Comparison of ENCODE assay signal across 8 cellular contexts in the genomic region with DNA sequence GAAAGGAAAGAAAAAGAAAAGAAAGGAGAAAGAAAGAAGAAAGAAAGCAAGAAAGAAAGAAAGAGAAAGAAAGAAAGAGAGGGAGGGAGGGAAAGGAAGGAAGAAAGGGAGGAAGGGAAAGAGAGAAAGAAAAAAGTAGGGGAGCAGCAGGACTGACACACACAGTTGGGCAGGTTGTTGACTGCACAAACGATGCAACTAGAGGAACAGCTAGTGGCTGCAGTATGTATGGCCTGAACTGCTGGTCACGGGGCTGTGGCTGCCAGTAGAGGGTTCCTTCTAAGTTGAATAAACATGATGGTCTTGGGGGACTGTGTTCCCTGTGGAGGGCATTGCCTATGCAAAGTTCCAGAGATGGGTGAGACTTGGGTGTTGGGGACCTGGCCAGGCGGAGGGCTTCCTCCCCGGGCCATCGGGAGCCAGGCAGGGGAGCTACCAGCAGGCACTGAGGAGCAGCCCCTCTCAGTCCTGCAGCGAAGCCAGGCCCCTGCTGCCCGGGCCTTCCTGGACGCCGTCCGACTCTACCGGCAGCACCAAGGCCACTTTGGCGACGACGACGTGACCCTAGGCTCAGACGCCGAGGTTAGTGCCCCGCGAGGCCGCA. TPM values are rescaled to one million over a fixed set of nuclear protein-coding genes. Genes with fewer than 3 reads are reported as not detected.
DNase-seq lines count a peak whose midpoint lies in the region; ATAC-seq and TF ChIP-seq lines count a peak whose summit lies in the region.

No MANE protein-coding gene starts in this region.

- peaks cover 12% of the 10 kb centered on the region for H3K4me1 Mint-ChIP-seq in activated T-cell treated with anti-CD3 and anti-CD28 coated beads, Interleukin-2, amount 50 U/mL, for 4 hours (ENCODE audit: low read depth)
- H3K4me1 Mint-ChIP-seq in stimulated activated naive B cell treated with anti-CD40 and anti-IgM and Interleukin-4, amounts not matched to agents 10 μg/mL and 1 μg/mL and 100 μg/mL, for 72 hours = peaks cover 36 to 53% of the 10 kb centered on the region in 2 donors

- no peak for DNase-seq in activated T-cell treated with anti-CD3 and anti-CD28 coated beads, Interleukin-2, amount 50 U/mL, for 4 hours
- DNase-seq in activated T-cell treated with anti-CD3 and anti-CD28 coated beads, Interleukin-2, amount 50 U/mL, for 1 hour = no peak
- DNase-seq in WERI-Rb-1 (peak; percentile 28), right cardiac atrium (no peak)
- no peak for DNase-seq in stimulated activated naive B cell treated with anti-CD40 and anti-IgM and Interleukin-4, amounts not matched to agents 10 μg/mL and 1 μg/mL and 100 μg/mL, for 72 hours
- no peak for DNase-seq in stimulated activated CD4-positive, alpha-beta T cell treated with anti-CD3 and anti-CD28 coated beads, Interleukin-4, amount 100 ng/mL, for 4 hours

- intact Hi-C loops in right cardiac atrium (cut with DNase I) = loop anchor here in 1 of 4 donors (5.0 kb wide), 1 partner anchor 34 kb away; no protein-coding TSS in a partner anchor

- TF ChIP-seq CTCF in WERI-Rb-1 (IDR thresholded peaks at IDR 0.05; ENCODE audit: low read depth, low read length) = no peak

- no peaks in the 10 kb centered on the region for H3K27me3 Mint-ChIP-seq in activated T-cell treated with anti-CD3 and anti-CD28 coated beads, Interleukin-2, amount 50 U/mL, for 4 hours (ENCODE audit: low read depth)
- no peaks in the 10 kb centered on the region for H3K27me3 Mint-ChIP-seq in stimulated activated naive B cell treated with anti-CD40 and anti-IgM and Interleukin-4, amounts not matched to agents 10 μg/mL and 1 μg/mL and 100 μg/mL, for 72 hours

- H3K27ac ChIP-seq in WERI-Rb-1 (peak overlapping the region; percentile 58), right cardiac atrium (ENCODE audit: low read length) (no peak overlapping the region)

- no peaks in the 10 kb centered on the region for H3K4me1 ChIP-seq in right cardiac atrium (ENCODE audit: control insufficient read depth, insufficient read depth, low read length)

- peak overlapping the region; percentile 59 for H3K4me3 Mint-ChIP-seq in activated T-cell treated with anti-CD3 and anti-CD28 coated beads, Interleukin-2, amount 50 U/mL, for 4 hours
- peak overlapping the region; percentile 73 to 89 for H3K4me3 Mint-ChIP-seq in stimulated activated naive B cell treated with anti-CD40 and anti-IgM and Interleukin-4, amounts not matched to agents 10 μg/mL and 1 μg/mL and 100 μg/mL, for 72 hours

- H3K27me3 ChIP-seq in WERI-Rb-1 (ENCODE audit: insufficient read depth, low read depth, severe bottlenecking) (no peaks in the 10 kb centered on the region), right cardiac atrium (ENCODE audit: control insufficient read depth, insufficient read depth) (no peaks in the 10 kb centered on the region)

- H3K36me3 ChIP-seq in WERI-Rb-1 = no peaks in the 10 kb centered on the region

- H3K4me3 ChIP-seq in WERI-Rb-1 (ENCODE audit: low read depth, low read length) (peak overlapping the region; percentile 52), right cardiac atrium (ENCODE audit: low read length) (peak overlapping the region; percentile 22)

- 5% methylated on average over 20 of the region's 20 CpGs for WGBS in right cardiac atrium

- H3K9me3 Mint-ChIP-seq in activated T-cell treated with anti-CD3 and anti-CD28 coated beads, Interleukin-2, amount 50 U/mL, for 4 hours = no peaks in the 10 kb centered on the region
- H3K9me3 Mint-ChIP-seq in stimulated activated naive B cell treated with anti-CD40 and anti-IgM and Interleukin-4, amounts not matched to agents 10 μg/mL and 1 μg/mL and 100 μg/mL, for 72 hours = no peaks in the 10 kb centered on the region

- H3K27ac Mint-ChIP-seq in stimulated activated naive B cell treated with anti-CD40 and anti-IgM and Interleukin-4, amounts not matched to agents 10 μg/mL and 1 μg/mL and 100 μg/mL, for 72 hours = peak overlapping the region; percentile 70

- no peaks in the 10 kb centered on the region for H3K36me3 Mint-ChIP-seq in activated T-cell treated with anti-CD3 and anti-CD28 coated beads, Interleukin-2, amount 50 U/mL, for 4 hours (ENCODE audit: insufficient read depth)
- peaks cover 58 to 64% of the 10 kb centered on the region in 2 donors for H3K36me3 Mint-ChIP-seq in stimulated activated naive B cell treated with anti-CD40 and anti-IgM and Interleukin-4, amounts not matched to agents 10 μg/mL and 1 μg/mL and 100 μg/mL, for 72 hours

- ATAC-seq in activated T-cell treated with anti-CD3 and anti-CD28 coated beads, Interleukin-2, amount 50 U/mL, for 4 hours = peak in 1 of 2 donors; percentile 1
- ATAC-seq in right cardiac atrium = no peak
- peak; percentile 60 to 64 for ATAC-seq in stimulated activated naive B cell treated with anti-CD40 and anti-IgM and Interleukin-4, amounts not matched to agents 10 μg/mL and 1 μg/mL and 100 μg/mL, for 72 hours (replicated peaks)
- no peak for ATAC-seq in GM19452 (IDR thresholded peaks at IDR 0.05; ENCODE audit: unreplicated experiment)
- ATAC-seq in HG03565 (IDR thresholded peaks at IDR 0.05; ENCODE audit: unreplicated experiment) = no peak

- H3K9me3 ChIP-seq in WERI-Rb-1 (ENCODE audit: severe bottlenecking) = peaks cover 5% of the 10 kb centered on the region
- no peaks in the 10 kb centered on the region for H3K9me3 ChIP-seq in right cardiac atrium (ENCODE audit: control insufficient read depth, low read length)

RNA-seq across cellular contexts. Expression of gene COLGALT1, which starts 16.7 kb away (rescaled TPM):
- 100 to 1,000 TPM; 121 to 148 (median 139) TPM for total RNA-seq in activated T-cell treated with anti-CD3 and anti-CD28 coated beads, Interleukin-2, amount 50 U/mL, for 4 hours
- 10 to 100 TPM; 25.1 to 36.3 (median 35.1) TPM for total RNA-seq in right cardiac atrium
- 19.0 TPM for polyA plus RNA-seq in right cardiac atrium

RNA-seq across cellular contexts. Expression of gene PGLS, which starts 27.3 kb away (rescaled TPM):
- total RNA-seq in activated T-cell treated with anti-CD3 and anti-CD28 coated beads, Interleukin-2, amount 50 U/mL, for 4 hours = 10 to 100 TPM; 59.4 to 61.6 (median 60.9) TPM
- 10 to 100 TPM; 28.1 to 32.3 (median 30.1) TPM for total RNA-seq in right cardiac atrium
- 33.4 TPM for polyA plus RNA-seq in right cardiac atrium

Comparison
In these comparisons a context has a peak if more than half of its experiments do, and no peak if none do; other contexts are left out.
1. ATAC-seq: peak in stimulated activated naive B cell treated with anti-CD40 and anti-IgM and Interleukin-4, amounts not matched to agents 10 μg/mL and 1 μg/mL and 100 μg/mL, for 72 hours (2 of 2); none in right cardiac atrium (0 of 2), GM19452 (single experiment) and HG03565 (single experiment).